28 cellular contexts compared by ENCODE assay signal in genomic region chr12:116745554-116745953, GRCh38.
"Had no signal": no experiment of that assay in that cellular context is flagged by ENCODE, and none has a peak within 500 bp of the region (broad histone marks: within the 10 kb centered on the region; RNA-seq: fewer than 3 reads in every experiment).

No MANE protein-coding gene starts in this region.

- DNase-seq: colonic mucosa; cortex of kidney; dermis blood vessel endothelial cell; dorsolateral prefrontal cortex; effector CD4-positive, alpha-beta T cell; effector CD8-positive, alpha-beta T cell; effector memory CD4-positive, alpha-beta T cell; effector memory CD8-positive, alpha-beta T cell; endodermal cell; erythroblast; esophagus squamous epithelium; foreskin fibroblast; foreskin keratinocyte; foreskin melanocyte; gastrocnemius medialis; glutamatergic neuron; head of caudate nucleus; heart left ventricle; heart right ventricle had no signal

- H3K27ac ChIP-seq: colonic mucosa, coronary artery, dorsolateral prefrontal cortex, epithelial cell of prostate, esophagus muscularis mucosa, esophagus squamous epithelium, foreskin keratinocyte, gastrocnemius medialis, gastroesophageal sphincter, heart left ventricle, heart right ventricle had no signal

- ATAC-seq: effector memory CD8-positive, alpha-beta T cell; esophagus mucosa; foreskin keratinocyte; gastrocnemius medialis; gastroesophageal sphincter; heart left ventricle; heart right ventricle had no signal

- H3K36me3 ChIP-seq: colonic mucosa, esophagus muscularis mucosa, esophagus squamous epithelium, gastrocnemius medialis, gastroesophageal sphincter, heart left ventricle, heart right ventricle had no signal

- H3K27me3 ChIP-seq: colonic mucosa, dorsolateral prefrontal cortex, esophagus muscularis mucosa, esophagus squamous epithelium, foreskin keratinocyte, gastrocnemius medialis, gastroesophageal sphincter, heart left ventricle, heart right ventricle had no signal

- FAIRE-seq: colon, endometrium, endothelial cell of umbilical vein, frontal cortex had no signal

- H3K9me3 ChIP-seq: colonic mucosa, esophagus muscularis mucosa, esophagus squamous epithelium, gastrocnemius medialis, gastroesophageal sphincter, heart left ventricle, heart right ventricle had no signal

- H3K4me1 ChIP-seq: colonic mucosa, esophagus muscularis mucosa, esophagus squamous epithelium, foreskin keratinocyte, gastrocnemius medialis, gastroesophageal sphincter, heart left ventricle, heart right ventricle had no signal

- H3K4me3 ChIP-seq: colonic mucosa, coronary artery, dorsolateral prefrontal cortex, esophagus muscularis mucosa, esophagus squamous epithelium, gastrocnemius medialis, gastroesophageal sphincter, heart left ventricle, heart right ventricle had no signal
